Comparison of ENCODE assay signal across 13 cellular contexts in genomic region chr12:48677782-48678181, GRCh38. TPM values are rescaled to one million over a fixed set of nuclear protein-coding genes. Genes with fewer than 3 reads are reported as not detected.
DNase-seq lines count a peak whose midpoint lies in the region; ATAC-seq, FAIRE-seq and TF ChIP-seq lines count a peak whose summit lies in the region.
"Had no signal": no experiment of that assay in that cellular context is flagged by ENCODE, and none has a peak within 500 bp of the region (broad histone marks: within the 10 kb centered on the region; RNA-seq: fewer than 3 reads in every experiment).

No MANE protein-coding gene starts in this region.

- POLR2A ChIA-PET in activated naive CD8-positive, alpha-beta T cell treated with anti-CD3 and anti-CD28 coated beads, Interleukin-2, amount 10 ng/mL, durations not matched to agents 7 days and 5 days (lab: Charles Lee) = no interaction called here

- H3K27me3 Mint-ChIP-seq in CD4-positive, CD25-positive, alpha-beta regulatory T cell = no peaks in the 10 kb centered on the region
- H3K27me3 Mint-ChIP-seq in activated naive CD8-positive, alpha-beta T cell treated with anti-CD3 and anti-CD28 coated beads, Interleukin-2, amount 10 ng/mL, durations not matched to agents 7 days and 5 days = no peaks in the 10 kb centered on the region
- no peaks in the 10 kb centered on the region for H3K27me3 Mint-ChIP-seq in natural killer cell (ENCODE audit: low read depth in 2 of 2)

- DNase-seq in CD4-positive, CD25-positive, alpha-beta regulatory T cell = no peak
- DNase-seq in HL-60 (ENCODE audit: low read depth in 1 of 2, low spot score in 1 of 2) (peak; percentile 15 to 56), natural killer cell (no peak), NAMALWA (ENCODE audit: low spot score) (no peak), frontal cortex (ENCODE audit: low spot score in 2 of 2) (no peak)
- no peak for DNase-seq in activated naive CD8-positive, alpha-beta T cell treated with anti-CD3 and anti-CD28 coated beads, Interleukin-2, amount 10 ng/mL, durations not matched to agents 7 days and 5 days
- DNase-seq: activated CD4-positive, alpha-beta T cell treated with anti-CD3 and anti-CD28 coated beads for 1 hour; esophagus squamous epithelium; NCI-H2081; stimulated activated CD4-positive, alpha-beta T cell treated with anti-CD3 and anti-CD28 coated beads, Interleukin-2, amount 100 ng/mL, for 24 hours had no signal

- peaks cover 55% of the 10 kb centered on the region for H3K36me3 ChIP-seq in CD4-positive, CD25-positive, alpha-beta regulatory T cell (ENCODE audit: control insufficient read depth, insufficient read depth, low read length)

- H3K4me3 Mint-ChIP-seq in CD4-positive, CD25-positive, alpha-beta regulatory T cell = peak overlapping the region; percentile 59 to 96 (median 82)
- peak overlapping the region; percentile 72 for H3K4me3 Mint-ChIP-seq in activated naive CD8-positive, alpha-beta T cell treated with anti-CD3 and anti-CD28 coated beads, Interleukin-2, amount 10 ng/mL, durations not matched to agents 7 days and 5 days
- peak overlapping the region; percentile 14 for H3K4me3 Mint-ChIP-seq in natural killer cell

- H3K27ac ChIP-seq in CD4-positive, CD25-positive, alpha-beta regulatory T cell (ENCODE audit: insufficient read depth, low read length, poor library complexity, severe bottlenecking) = no peak overlapping the region
- no peak overlapping the region for H3K27ac ChIP-seq in HL-60 (replicated peaks)
- H3K27ac ChIP-seq: esophagus squamous epithelium had no signal

- no peaks in the 10 kb centered on the region for H3K9me3 Mint-ChIP-seq in CD4-positive, CD25-positive, alpha-beta regulatory T cell
- no peaks in the 10 kb centered on the region for H3K9me3 Mint-ChIP-seq in activated naive CD8-positive, alpha-beta T cell treated with anti-CD3 and anti-CD28 coated beads, Interleukin-2, amount 10 ng/mL, durations not matched to agents 7 days and 5 days
- no peaks in the 10 kb centered on the region for H3K9me3 Mint-ChIP-seq in natural killer cell

- ATAC-seq in CD4-positive, CD25-positive, alpha-beta regulatory T cell (ENCODE audit: low read depth in 2 of 2) = no peak
- ATAC-seq in activated naive CD8-positive, alpha-beta T cell treated with anti-CD3 and anti-CD28 coated beads, Interleukin-2, amount 10 ng/mL, durations not matched to agents 7 days and 5 days (ENCODE audit: low read depth) = no peak
- ATAC-seq in natural killer cell = no peak
- no peak for ATAC-seq in GM18861 (IDR thresholded peaks at IDR 0.05; ENCODE audit: unreplicated experiment)

- intact Hi-C loops in natural killer cell (cut with micrococcal nuclease) = no loop called here

- TF ChIP-seq CTCF in HL-60 (IDR thresholded peaks at IDR 0.05; ENCODE audit: insufficient read depth, low read length) (no peak), natural killer cell (IDR thresholded peaks at IDR 0.05) (no peak)

- FAIRE-seq in frontal cortex (lab: Jason Lieb, UNC) = no peak
- FAIRE-seq: GM12892, keratinocyte had no signal

- H3K36me3 Mint-ChIP-seq in CD4-positive, CD25-positive, alpha-beta regulatory T cell = peaks cover 31% of the 10 kb centered on the region
- peaks cover 37% of the 10 kb centered on the region for H3K36me3 Mint-ChIP-seq in activated naive CD8-positive, alpha-beta T cell treated with anti-CD3 and anti-CD28 coated beads, Interleukin-2, amount 10 ng/mL, durations not matched to agents 7 days and 5 days
- H3K36me3 Mint-ChIP-seq in natural killer cell = peaks cover 7% of the 10 kb centered on the region

- no peaks in the 10 kb centered on the region for H3K9me3 ChIP-seq in CD4-positive, CD25-positive, alpha-beta regulatory T cell (ENCODE audit: control insufficient read depth in 2 of 2, low read length in 2 of 2)
- H3K9me3 ChIP-seq: esophagus squamous epithelium had no signal

- H3K4me1 ChIP-seq in CD4-positive, CD25-positive, alpha-beta regulatory T cell (ENCODE audit: control insufficient read depth, insufficient read depth, low read length, poor library complexity, severe bottlenecking) = peaks cover 62% of the 10 kb centered on the region

- H3K27me3 ChIP-seq in CD4-positive, CD25-positive, alpha-beta regulatory T cell (ENCODE audit: control insufficient read depth, insufficient read depth, low read length) = no peaks in the 10 kb centered on the region
- no peaks in the 10 kb centered on the region for H3K27me3 ChIP-seq in HL-60 (ENCODE audit: insufficient read depth, poor library complexity, severe bottlenecking)
- H3K27me3 ChIP-seq: esophagus squamous epithelium had no signal

- H3K4me1 Mint-ChIP-seq in CD4-positive, CD25-positive, alpha-beta regulatory T cell = peaks cover 24 to 74% (median 46%) of the 10 kb centered on the region in 4 donors
- peaks cover 36% of the 10 kb centered on the region for H3K4me1 Mint-ChIP-seq in activated naive CD8-positive, alpha-beta T cell treated with anti-CD3 and anti-CD28 coated beads, Interleukin-2, amount 10 ng/mL, durations not matched to agents 7 days and 5 days
- H3K4me1 Mint-ChIP-seq in natural killer cell = peaks cover 35 to 44% of the 10 kb centered on the region in 2 donors

- peak overlapping the region; percentile 79 for H3K4me3 ChIP-seq in CD4-positive, CD25-positive, alpha-beta regulatory T cell (ENCODE audit: low read depth, low read length)
- H3K4me3 ChIP-seq in HL-60 (replicated peaks; ENCODE audit: insufficient read depth, low read length) = peak overlapping the region; percentile 23

- H3K27ac Mint-ChIP-seq in CD4-positive, CD25-positive, alpha-beta regulatory T cell = peak overlapping the region in 2 of 3 donors; percentile 23 to 38
- peak overlapping the region; percentile 77 for H3K27ac Mint-ChIP-seq in activated naive CD8-positive, alpha-beta T cell treated with anti-CD3 and anti-CD28 coated beads, Interleukin-2, amount 10 ng/mL, durations not matched to agents 7 days and 5 days
- peak overlapping the region; percentile 8 to 39 for H3K27ac Mint-ChIP-seq in natural killer cell

RNA-seq across cellular contexts. Expression of gene KANSL2, which starts 4.3 kb away (rescaled TPM):
- total RNA-seq in CD4-positive, CD25-positive, alpha-beta regulatory T cell = 116 TPM
- polyA plus RNA-seq in CD4-positive, CD25-positive, alpha-beta regulatory T cell = 10 to 100 TPM; 30.9 to 40.8 (median 39.7) TPM
- total RNA-seq in activated naive CD8-positive, alpha-beta T cell treated with anti-CD3 and anti-CD28 coated beads, Interleukin-2, amount 10 ng/mL, durations not matched to agents 7 days and 5 days = 10 to 100 TPM; 62.1 to 65.7 TPM
- 100 to 1,000 TPM; 103 to 132 (median 125) TPM for total RNA-seq in natural killer cell
- total RNA-seq in frontal cortex = 78.3 TPM

RNA-seq across cellular contexts. Expression of gene CCNT1, which starts 38.7 kb away (rescaled TPM):
- 117 TPM for total RNA-seq in CD4-positive, CD25-positive, alpha-beta regulatory T cell
- polyA plus RNA-seq in CD4-positive, CD25-positive, alpha-beta regulatory T cell = 10 to 100 TPM; 11.4 to 21.0 (median 16.1) TPM
- total RNA-seq in activated naive CD8-positive, alpha-beta T cell treated with anti-CD3 and anti-CD28 coated beads, Interleukin-2, amount 10 ng/mL, durations not matched to agents 7 days and 5 days = 10 to 100 TPM; 58.7 to 60.4 TPM
- total RNA-seq in natural killer cell (100 to 1,000 TPM; 119 to 145 (median 120) TPM), frontal cortex (34.6 TPM)

Comparison
In these comparisons a context has a peak if more than half of its experiments do, and no peak if none do; other contexts are left out.
1. DNase-seq: peak in HL-60 (2 of 2); none in CD4-positive, CD25-positive, alpha-beta regulatory T cell (0 of 3), activated naive CD8-positive, alpha-beta T cell treated with anti-CD3 and anti-CD28 coated beads, Interleukin-2, amount 10 ng/mL, durations not matched to agents 7 days and 5 days (single experiment), natural killer cell (single experiment), NAMALWA (single experiment) and frontal cortex (0 of 2).
2. H3K27ac Mint-ChIP-seq: peak in every context shown above with its lines; median percentile 77 in activated naive CD8-positive, alpha-beta T cell treated with anti-CD3 and anti-CD28 coated beads, Interleukin-2, amount 10 ng/mL, durations not matched to agents 7 days and 5 days; 30 in CD4-positive, CD25-positive, alpha-beta regulatory T cell; 24 in natural killer cell.
3. H3K4me3 Mint-ChIP-seq: peak in every context shown above with its lines; median percentile 82 in CD4-positive, CD25-positive, alpha-beta regulatory T cell; 72 in activated naive CD8-positive, alpha-beta T cell treated with anti-CD3 and anti-CD28 coated beads, Interleukin-2, amount 10 ng/mL, durations not matched to agents 7 days and 5 days; 14 in natural killer cell.